Comparison of ENCODE assay signal across 16 cellular contexts in the genomic region with DNA sequence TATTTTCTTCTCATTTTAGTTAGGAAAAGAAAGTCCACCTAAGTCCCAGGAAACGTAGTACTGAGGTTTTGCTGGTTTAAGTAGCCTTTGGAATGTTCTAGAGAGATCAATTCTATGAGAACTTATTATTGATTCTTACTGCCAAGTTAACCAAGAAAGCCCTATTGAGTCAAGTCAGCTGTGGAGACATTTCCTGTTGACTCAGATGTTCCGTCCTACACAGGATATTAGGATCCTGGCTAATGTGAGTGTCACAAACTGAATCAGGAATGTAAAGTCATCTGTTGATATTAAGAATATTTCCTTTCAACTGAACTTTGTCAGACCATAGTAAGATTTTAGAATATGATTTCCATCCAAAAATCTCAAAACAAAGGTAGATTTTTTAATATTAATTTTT.
DNase-seq lines count a peak whose midpoint lies in the region; ATAC-seq and TF ChIP-seq lines count a peak whose summit lies in the region.
"Had no signal": no experiment of that assay in that cellular context is flagged by ENCODE, and none has a peak within 500 bp of the region (broad histone marks: within the 10 kb centered on the region; RNA-seq: fewer than 3 reads in every experiment).

No MANE protein-coding gene starts in this region.

- no peaks in the 10 kb centered on the region for H3K27me3 Mint-ChIP-seq in natural killer cell (ENCODE audit: low read depth in 2 of 2)
- H3K27me3 Mint-ChIP-seq: activated CD4-positive, alpha-beta T cell treated with anti-CD3 and anti-CD28 coated beads for 36 hours; activated naive CD4-positive, alpha-beta T cell treated with anti-CD3 and anti-CD28 coated beads, Interleukin-2, amount 10 ng/mL, durations not matched to agents 7 days and 5 days had no signal

- ATAC-seq in natural killer cell (no peak), HG02840 (IDR thresholded peaks at IDR 0.05; ENCODE audit: low FRiP score, unreplicated experiment) (no peak)
- ATAC-seq: activated CD4-positive, alpha-beta T cell treated with anti-CD3 and anti-CD28 coated beads for 36 hours had no signal

- no peaks in the 10 kb centered on the region for H3K4me1 Mint-ChIP-seq in natural killer cell
- H3K4me1 Mint-ChIP-seq: activated CD4-positive, alpha-beta T cell treated with anti-CD3 and anti-CD28 coated beads for 36 hours; activated naive CD4-positive, alpha-beta T cell treated with anti-CD3 and anti-CD28 coated beads, Interleukin-2, amount 10 ng/mL, durations not matched to agents 7 days and 5 days had no signal

- peaks cover 12 to 15% of the 10 kb centered on the region in 2 donors for H3K9me3 Mint-ChIP-seq in natural killer cell

- no peaks in the 10 kb centered on the region for H3K9me3 ChIP-seq in AG04450 (ENCODE audit: control insufficient read depth, insufficient read depth, low read length)
- no peaks in the 10 kb centered on the region for H3K9me3 ChIP-seq in WERI-Rb-1 (ENCODE audit: severe bottlenecking)

- H3K36me3 ChIP-seq in kidney epithelial cell (ENCODE audit: control insufficient read depth, insufficient read depth, low read length) (no peaks in the 10 kb centered on the region), WERI-Rb-1 (no peaks in the 10 kb centered on the region)

- TF ChIP-seq POLR2A in NB4 (IDR thresholded peaks at IDR 0.05; ENCODE audit: extremely low read depth, insufficient read length): no peak

- POLR2A ChIA-PET in AG04450 (lab: Yijun Ruan, JAX): no interaction called here

- intact Hi-C loops in natural killer cell (cut with micrococcal nuclease): no loop called here

- CTCF ChIA-PET in AG04450 (lab: Charles Lee): no interaction called here

- DNase-seq in AG04450 (ENCODE audit: low read depth, low spot score) (peak; percentile 13), NB4 (ENCODE audit: low read depth) (peak; percentile 4), dermis microvascular lymphatic vessel endothelial cell (ENCODE audit: low read depth in 2 of 2) (peak; percentile 55 to 69), kidney epithelial cell (ENCODE audit: low read depth) (peak; percentile 9), natural killer cell (no peak), WERI-Rb-1 (no peak), NCI-H446 treated with DMSO at 0.1 percent for 48 hours (lab: John Stamatoyannopoulos, UW) (no peak)
- DNase-seq: activated CD4-positive, alpha-beta T cell treated with anti-CD3 and anti-CD28 coated beads for 36 hours; activated naive CD4-positive, alpha-beta T cell treated with anti-CD3 and anti-CD28 coated beads, Interleukin-2, amount 10 ng/mL, durations not matched to agents 7 days and 5 days; DMS 273 treated with DMSO at 0.1 percent for 48 hours; NCI-H1436 treated with DMSO at 0.1 percent for 48 hours; NCI-H69; nucleus accumbens; substantia nigra had no signal

- no peaks in the 10 kb centered on the region for H3K36me3 Mint-ChIP-seq in natural killer cell
- H3K36me3 Mint-ChIP-seq: activated naive CD4-positive, alpha-beta T cell treated with anti-CD3 and anti-CD28 coated beads, Interleukin-2, amount 10 ng/mL, durations not matched to agents 7 days and 5 days had no signal

- H3K27ac ChIP-seq in AG04450 (ENCODE audit: low read depth, low read length) (no peak overlapping the region), WERI-Rb-1 (no peak overlapping the region)
- H3K27ac ChIP-seq: KMS-11 had no signal

- TF ChIP-seq CTCF in AG04450 (IDR thresholded peaks at IDR 0.05; ENCODE audit: low read depth, low read length): no peak
- no peak for TF ChIP-seq CTCF in NB4 (IDR thresholded peaks at IDR 0.05; ENCODE audit: low read depth, low read length)
- TF ChIP-seq CTCF in kidney epithelial cell (IDR thresholded peaks at IDR 0.05; ENCODE audit: insufficient read depth, low read length, poor library complexity, severe bottlenecking): no peak
- no peak for TF ChIP-seq CTCF in natural killer cell (IDR thresholded peaks at IDR 0.05)
- no peak for TF ChIP-seq CTCF in WERI-Rb-1 (IDR thresholded peaks at IDR 0.05; ENCODE audit: low read depth, low read length)

- H3K27me3 ChIP-seq in AG04450 (ENCODE audit: control insufficient read depth, insufficient read depth, low read length) (no peaks in the 10 kb centered on the region), kidney epithelial cell (ENCODE audit: control insufficient read depth, insufficient read depth, low read length) (no peaks in the 10 kb centered on the region), WERI-Rb-1 (ENCODE audit: insufficient read depth, low read depth, severe bottlenecking) (no peaks in the 10 kb centered on the region)

- no peak overlapping the region for H3K4me3 Mint-ChIP-seq in natural killer cell
- H3K4me3 Mint-ChIP-seq: activated CD4-positive, alpha-beta T cell treated with anti-CD3 and anti-CD28 coated beads for 36 hours; activated naive CD4-positive, alpha-beta T cell treated with anti-CD3 and anti-CD28 coated beads, Interleukin-2, amount 10 ng/mL, durations not matched to agents 7 days and 5 days had no signal

- no peak overlapping the region for H3K27ac Mint-ChIP-seq in natural killer cell
- H3K27ac Mint-ChIP-seq: activated CD4-positive, alpha-beta T cell treated with anti-CD3 and anti-CD28 coated beads for 36 hours; activated naive CD4-positive, alpha-beta T cell treated with anti-CD3 and anti-CD28 coated beads, Interleukin-2, amount 10 ng/mL, durations not matched to agents 7 days and 5 days had no signal

- H3K4me3 ChIP-seq in AG04450 (ENCODE audit: low read depth, low read length) (no peak overlapping the region), NB4 (ENCODE audit: low read depth, low read length) (no peak overlapping the region), kidney epithelial cell (ENCODE audit: low read depth, low read length) (no peak overlapping the region), WERI-Rb-1 (ENCODE audit: low read depth, low read length) (no peak overlapping the region)

Comparison
In these comparisons a context has a peak if more than half of its experiments do, and no peak if none do; other contexts are left out.
1. DNase-seq: peak in AG04450 (single experiment), NB4 (single experiment), dermis microvascular lymphatic vessel endothelial cell (2 of 2) and kidney epithelial cell (single experiment); none in natural killer cell (single experiment), WERI-Rb-1 (single experiment) and NCI-H446 treated with DMSO at 0.1 percent for 48 hours (single experiment).